20 cellular contexts compared by ENCODE assay signal in the genomic region with DNA sequence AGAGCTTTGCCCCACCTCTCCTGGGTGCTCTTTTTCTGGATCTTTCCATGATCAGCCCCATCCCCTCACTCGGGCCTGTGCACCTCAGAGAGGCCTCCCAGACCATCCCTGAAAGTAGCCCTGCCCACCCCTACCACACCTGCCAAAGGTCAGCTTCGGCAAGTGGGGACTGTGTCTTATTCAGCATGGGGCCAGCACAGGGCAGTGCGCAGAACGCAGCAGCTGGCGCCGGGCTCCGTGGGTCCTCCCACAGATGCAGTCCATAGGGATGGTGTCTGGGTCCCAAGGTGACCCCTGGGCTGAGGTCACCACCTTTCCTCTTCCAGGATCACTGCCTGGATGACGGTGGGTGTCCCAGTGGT.
"Had no signal": no experiment of that assay in that cellular context is flagged by ENCODE, and none has a peak within 500 bp of the region (broad histone marks: within the 10 kb centered on the region; RNA-seq: fewer than 3 reads in every experiment).

No MANE protein-coding gene starts in this region.

- H3K9me3 Mint-ChIP-seq: activated B cell treated with CpG ODN at 0.5 μM for 24 hours; activated CD4-positive, alpha-beta memory T cell treated with anti-CD3 and anti-CD28 coated beads, Interleukin-2, amount 10 ng/mL, durations not matched to agents 7 days and 5 days; activated naive CD4-positive, alpha-beta T cell treated with anti-CD3 and anti-CD28 coated beads for 36 hours; activated naive CD8-positive, alpha-beta T cell treated with anti-CD3 and anti-CD28 coated beads, Interleukin-2, amount 10 ng/mL, durations not matched to agents 7 days and 5 days; activated T-cell treated with anti-CD3 and anti-CD28 coated beads, Interleukin-2, amount 50 U/mL, for 72 hours; natural killer cell; stimulated activated naive CD8-positive, alpha-beta T cell treated with anti-CD3 and anti-CD28 coated beads, Interleukin-15, Interleukin-2, amounts not matched to agents 100 ng/mL and 50 ng/mL, for 24 hours had no signal

- H3K4me3 Mint-ChIP-seq: activated B cell treated with CpG ODN at 0.5 μM for 24 hours; activated CD4-positive, alpha-beta memory T cell treated with anti-CD3 and anti-CD28 coated beads, Interleukin-2, amount 10 ng/mL, durations not matched to agents 7 days and 5 days; activated CD4-positive, alpha-beta T cell treated with anti-CD3 and anti-CD28 coated beads for 36 hours; activated naive CD4-positive, alpha-beta T cell treated with anti-CD3 and anti-CD28 coated beads for 36 hours; activated naive CD8-positive, alpha-beta T cell treated with anti-CD3 and anti-CD28 coated beads, Interleukin-2, amount 10 ng/mL, durations not matched to agents 7 days and 5 days; natural killer cell; stimulated activated naive CD8-positive, alpha-beta T cell treated with anti-CD3 and anti-CD28 coated beads, Interleukin-15, Interleukin-2, amounts not matched to agents 100 ng/mL and 50 ng/mL, for 24 hours; T-helper 17 cell had no signal

- H3K9me3 ChIP-seq: gastroesophageal sphincter, ovary, prostate gland, tibial nerve had no signal

- H3K4me3 ChIP-seq: cardiac muscle cell, gastroesophageal sphincter, ovary, prostate gland, tibial nerve had no signal

- H3K36me3 Mint-ChIP-seq: activated naive CD8-positive, alpha-beta T cell treated with anti-CD3 and anti-CD28 coated beads, Interleukin-2, amount 10 ng/mL, durations not matched to agents 7 days and 5 days; natural killer cell had no signal

- H3K27ac ChIP-seq: cardiac muscle cell, epithelial cell of prostate, ovary, prostate gland had no signal

- H3K36me3 ChIP-seq: cardiac muscle cell, gastroesophageal sphincter, ovary, prostate gland, tibial nerve had no signal

- H3K27me3 ChIP-seq: cardiac muscle cell, gastroesophageal sphincter, ovary, tibial nerve had no signal

- H3K27ac Mint-ChIP-seq: activated B cell treated with CpG ODN at 0.5 μM for 24 hours; activated CD4-positive, alpha-beta memory T cell treated with anti-CD3 and anti-CD28 coated beads, Interleukin-2, amount 10 ng/mL, durations not matched to agents 7 days and 5 days; activated CD4-positive, alpha-beta T cell treated with anti-CD3 and anti-CD28 coated beads for 36 hours; activated naive CD4-positive, alpha-beta T cell treated with anti-CD3 and anti-CD28 coated beads for 36 hours; activated naive CD8-positive, alpha-beta T cell treated with anti-CD3 and anti-CD28 coated beads, Interleukin-2, amount 10 ng/mL, durations not matched to agents 7 days and 5 days; activated T-cell treated with anti-CD3 and anti-CD28 coated beads, Interleukin-2, amount 50 U/mL, for 72 hours; natural killer cell; stimulated activated naive CD8-positive, alpha-beta T cell treated with anti-CD3 and anti-CD28 coated beads, Interleukin-15, Interleukin-2, amounts not matched to agents 100 ng/mL and 50 ng/mL, for 24 hours; T-helper 17 cell had no signal

- DNase-seq: activated B cell treated with CpG ODN at 0.5 μM for 24 hours; activated CD4-positive, alpha-beta memory T cell treated with anti-CD3 and anti-CD28 coated beads, Interleukin-2, amount 10 ng/mL, durations not matched to agents 7 days and 5 days; activated CD4-positive, alpha-beta T cell treated with anti-CD3 and anti-CD28 coated beads for 36 hours; activated effector memory CD4-positive, alpha-beta T cell treated with Interleukin-2 at 50 U/mL for 16 hours; activated naive CD8-positive, alpha-beta T cell treated with anti-CD3 and anti-CD28 coated beads, Interleukin-2, amount 10 ng/mL, durations not matched to agents 7 days and 5 days; activated T-cell treated with anti-CD3 and anti-CD28 coated beads, Interleukin-2, amount 50 U/mL, for 72 hours; cortex of kidney; islet precursor cell; left colon; natural killer cell; ovary; stimulated activated CD4-positive, alpha-beta T cell treated with anti-CD3 and anti-CD28 coated beads, Interleukin-1b, Interleukin-23, amount 100 ng/mL, for 48 hours; T-helper 17 cell had no signal

- H3K4me1 Mint-ChIP-seq: activated B cell treated with CpG ODN at 0.5 μM for 24 hours had no signal
